In the genomic region with DNA sequence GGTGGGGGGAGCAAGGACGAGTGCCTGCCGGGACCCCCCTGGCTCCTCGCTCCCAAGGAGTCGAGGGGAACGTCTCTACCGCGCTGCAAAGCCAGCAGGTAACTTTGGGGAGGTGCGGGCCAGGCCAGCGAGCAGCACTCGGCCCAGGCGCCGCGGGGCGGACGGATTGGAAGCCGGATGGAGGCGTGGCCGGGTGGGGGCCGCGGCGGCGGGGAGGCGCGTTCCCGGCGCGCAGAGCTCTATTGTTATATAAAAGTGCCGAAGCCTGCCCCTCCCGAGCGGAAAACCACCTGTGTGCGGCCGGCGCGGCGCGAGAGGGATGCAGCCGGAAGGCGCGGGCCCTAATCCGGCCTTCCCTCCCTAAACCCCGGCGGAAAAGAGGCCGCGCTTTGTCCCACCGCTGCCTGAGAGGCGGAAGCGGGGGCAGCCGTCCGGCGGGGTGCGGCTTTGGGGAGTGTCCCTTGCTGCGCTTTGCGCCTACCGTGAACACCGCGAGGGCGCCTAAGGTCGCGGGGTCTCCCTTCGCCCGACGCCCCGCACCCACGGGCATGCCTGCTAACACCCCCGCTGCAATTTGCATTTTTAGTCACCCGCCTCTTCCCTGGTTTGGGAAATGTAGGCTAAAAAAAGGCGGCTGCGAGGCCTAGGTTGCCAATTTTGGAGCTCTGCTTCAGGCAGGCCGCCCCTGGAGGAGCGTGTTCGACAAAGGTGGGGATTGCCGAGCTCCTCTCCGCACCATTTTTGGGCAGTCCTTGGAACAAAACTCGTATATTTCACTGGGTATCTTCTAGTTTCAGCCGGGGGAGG, we compare ENCODE assay signal across 8 cellular contexts. TPM values are rescaled to one million over a fixed set of nuclear protein-coding genes. Genes with fewer than 3 reads are reported as not detected.
DNase-seq lines count a peak whose midpoint lies in the region; ATAC-seq and TF ChIP-seq lines count a peak whose summit lies in the region.

No MANE protein-coding gene starts in this region.

- ATAC-seq in lung (ENCODE audit: insufficient read depth, low FRiP score), result peak; percentile 49

- no peak for TF ChIP-seq CTCF in HFF-Myc (IDR thresholded peaks at IDR 0.05; ENCODE audit: low read depth, low read length, missing control alignments)
- TF ChIP-seq CTCF in dorsolateral prefrontal cortex (IDR thresholded peaks at IDR 0.05 in 54 of 56, conservative IDR thresholded peaks at IDR 0.05 in 2 of 56; ENCODE audit: low read depth in 1 of 56, partially characterized antibody in 56 of 56), result peak in 2 of 56 donors; percentile 6 to 12
- TF ChIP-seq CTCF in lung (IDR thresholded peaks at IDR 0.05; ENCODE audit: control extremely low read depth, extremely low read depth), result no peak

- H3K9me3 ChIP-seq in lung (ENCODE audit: control insufficient read depth in 2 of 2, insufficient read depth in 1 of 2, low read length in 1 of 2), result peaks cover 0 to 1% of the 10 kb centered on the region in 2 donors

- intact Hi-C loops in dorsolateral prefrontal cortex (cut with DNase I), result loop anchor here (2.0 to 10.0 kb wide), 4 partner anchors 25 to 299 kb away; partner anchors contain the start of gene POC1B (in 2 of the 2)

- peaks cover 0 to 9% of the 10 kb centered on the region in 2 donors for H3K4me1 ChIP-seq in lung (ENCODE audit: control insufficient read depth in 2 of 2, insufficient read depth in 2 of 2, low read length in 2 of 2)

- peaks cover 0 to 7% (median 0%) of the 10 kb centered on the region in 45 donors for H3K27me3 ChIP-seq in dorsolateral prefrontal cortex
- H3K27me3 ChIP-seq in lung (ENCODE audit: control insufficient read depth, insufficient read depth), result no peaks in the 10 kb centered on the region

- DNase-seq in ELF-1 (ENCODE audit: low read depth, low spot score) (peak; percentile 88), HFF-Myc (ENCODE audit: extremely low read depth, low read depth) (no peak), NCI-H2196 treated with DMSO at 0.1 percent for 48 hours (lab: John Stamatoyannopoulos, UW; ENCODE audit: unreplicated experiment) (peak; percentile 79), dorsolateral prefrontal cortex (peak in 8 of 10 donors; percentile 42 to 67 (median 51)), lung (ENCODE audit: low spot score) (peak; percentile 86), cerebellar nuclear complex (lab: John Stamatoyannopoulos, UW) (no peak)
- peak; percentile 55 for DNase-seq in activated CD4-positive, alpha-beta T cell treated with anti-CD3 and anti-CD28 coated beads, Interleukin-2, amount 50 U/mL, for 1 hour
- DNase-seq in stimulated activated CD4-positive, alpha-beta T cell treated with anti-CD3 and anti-CD28 coated beads, TNF-alpha, amount 100 ng/mL, for 1 hour (ENCODE audit: low read depth in 3 of 3, low spot score in 1 of 3), result peak in 2 of 3 donors; percentile 22 to 58

- H3K4me3 ChIP-seq in HFF-Myc (replicated peaks; ENCODE audit: low read depth, low read length) (peak overlapping the region; percentile 82), dorsolateral prefrontal cortex (peak overlapping the region; percentile 44 to 93 (median 84)), lung (peak overlapping the region; percentile 62)

- 1% methylated on average over 74 to 75 of the region's 75 CpGs for WGBS in lung, 2 donors

- H3K27ac ChIP-seq in dorsolateral prefrontal cortex (peak overlapping the region; percentile 59 to 98 (median 91)), lung (ENCODE audit: low read depth in 1 of 2, low read length in 1 of 2) (peak overlapping the region; percentile 99 to 100)

- peaks cover 0 to 4% of the 10 kb centered on the region in 2 donors for H3K36me3 ChIP-seq in lung (ENCODE audit: control insufficient read depth in 2 of 2, insufficient read depth in 2 of 2, low read length in 2 of 2)

RNA-seq across cellular contexts. Expression of gene DUSP6, which starts 1.7 kb away (rescaled TPM):
- total RNA-seq in dorsolateral prefrontal cortex (10 to 100 TPM in 119 of 120 experiments, 1 to 10 TPM in 1; 8.1 to 87.8 (median 26.2) TPM), lung (100 to 1,000 TPM; 168 to 187 TPM)
- polyA plus RNA-seq in lung, result 100 to 1,000 TPM in 1 of 2 donors, 10 to 100 TPM in 1; 37.8 to 141 TPM

Comparison
In these comparisons a context has a peak if more than half of its experiments do, and no peak if none do; other contexts are left out.
1. DNase-seq: peak in ELF-1 (single experiment), NCI-H2196 treated with DMSO at 0.1 percent for 48 hours (single experiment), activated CD4-positive, alpha-beta T cell treated with anti-CD3 and anti-CD28 coated beads, Interleukin-2, amount 50 U/mL, for 1 hour (single experiment), dorsolateral prefrontal cortex (8 of 10), lung (single experiment) and stimulated activated CD4-positive, alpha-beta T cell treated with anti-CD3 and anti-CD28 coated beads, TNF-alpha, amount 100 ng/mL, for 1 hour (2 of 3); none in HFF-Myc (single experiment) and cerebellar nuclear complex (0 of 2).
2. Peak in every context shown above with its lines, with median percentiles within 50 percentile points of each other: H3K4me3 ChIP-seq.